39 cellular contexts compared by ENCODE assay signal in genomic region chr3:146306024-146306423, GRCh38. TPM values are rescaled to one million over a fixed set of nuclear protein-coding genes. Genes with fewer than 3 reads are reported as not detected.
"Had no signal": no experiment of that assay in that cellular context is flagged by ENCODE, and none has a peak within 500 bp of the region (broad histone marks: within the 10 kb centered on the region; RNA-seq: fewer than 3 reads in every experiment).

No MANE protein-coding gene starts in this region.

- H3K9me3 Mint-ChIP-seq: activated naive CD4-positive, alpha-beta T cell treated with anti-CD3 and anti-CD28 coated beads, Interleukin-2, amount 10 ng/mL, durations not matched to agents 7 days and 5 days; activated naive CD8-positive, alpha-beta T cell treated with anti-CD3 and anti-CD28 coated beads, Interleukin-2, amount 10 ng/mL, durations not matched to agents 7 days and 5 days; activated naive CD8-positive, alpha-beta T cell treated with anti-CD3 and anti-CD28 coated beads, Interleukin-2, amount 50 U/mL, for 24 hours; activated T-helper 1 cell treated with anti-CD3 and anti-CD28 coated beads, Interleukin-12 subunit alpha, Interleukin-12 subunit beta, Interleukin-2, Interleukin-4 antibody, amounts not matched to agents 30 ng/mL and 10 ng/mL and 1 ng/mL, durations not matched to agents 14 hours and 24 hours and 36 hours; activated T-helper 2 cell treated with anti-CD3 and anti-CD28 coated beads, Interferon-gamma antibody, Interleukin-2, Interleukin-4, amounts not matched to agents 10 μg/mL and 5 μg/mL and 100 μg/mL, durations not matched to agents 14 hours and 24 hours and 36 hours had no signal

- H3K9me3 ChIP-seq: adrenal gland, body of pancreas, breast epithelium had no signal

- ATAC-seq: activated naive CD4-positive, alpha-beta T cell treated with anti-CD3 and anti-CD28 coated beads, Interleukin-2, amount 50 U/mL, for 72 hours; activated naive CD8-positive, alpha-beta T cell treated with anti-CD3 and anti-CD28 coated beads, Interleukin-2, amount 50 U/mL, for 24 hours; activated T-cell treated with anti-CD3 and anti-CD28 coated beads, Interleukin-2, amount 50 U/mL, for 4 hours; activated T-cell treated with anti-CD3 and anti-CD28 coated beads, Interleukin-2, amount 50 U/mL, for 72 hours; activated T-helper 17 cell treated with anti-CD3 and anti-CD28 coated beads, Interleukin-2, amount 50 U/mL, for 72 hours; body of pancreas had no signal

- H3K27ac Mint-ChIP-seq: activated naive CD4-positive, alpha-beta T cell treated with anti-CD3 and anti-CD28 coated beads for 36 hours; activated naive CD4-positive, alpha-beta T cell treated with anti-CD3 and anti-CD28 coated beads, Interleukin-2, amount 10 ng/mL, durations not matched to agents 7 days and 5 days; activated naive CD4-positive, alpha-beta T cell treated with anti-CD3 and anti-CD28 coated beads, Interleukin-2, amount 50 U/mL, for 24 hours; activated naive CD4-positive, alpha-beta T cell treated with anti-CD3 and anti-CD28 coated beads, Interleukin-2, amount 50 U/mL, for 72 hours; activated naive CD8-positive, alpha-beta T cell; activated naive CD8-positive, alpha-beta T cell treated with anti-CD3 and anti-CD28 coated beads for 36 hours; activated naive CD8-positive, alpha-beta T cell treated with anti-CD3 and anti-CD28 coated beads, Interleukin-2, amount 10 ng/mL, durations not matched to agents 7 days and 5 days; activated naive CD8-positive, alpha-beta T cell treated with anti-CD3 and anti-CD28 coated beads, Interleukin-2, amount 50 U/mL, for 24 hours; activated T-cell treated with anti-CD3 and anti-CD28 coated beads, Interleukin-2, amount 50 U/mL, for 24 hours; activated T-cell treated with anti-CD3 and anti-CD28 coated beads, Interleukin-2, amount 50 U/mL, for 72 hours; activated T-helper 1 cell treated with anti-CD3 and anti-CD28 coated beads, Interleukin-12 subunit alpha, Interleukin-12 subunit beta, Interleukin-2, Interleukin-4 antibody, amounts not matched to agents 30 ng/mL and 10 ng/mL and 1 ng/mL, durations not matched to agents 14 hours and 24 hours and 36 hours; activated T-helper 17 cell treated with anti-CD3 and anti-CD28 coated beads, Interleukin-2, amount 50 U/mL, for 72 hours; activated T-helper 2 cell treated with anti-CD3 and anti-CD28 coated beads, Interferon-gamma antibody, Interleukin-2, Interleukin-4, amounts not matched to agents 10 μg/mL and 5 μg/mL and 100 μg/mL, durations not matched to agents 14 hours and 24 hours and 36 hours; brain had no signal

- H3K4me3 Mint-ChIP-seq: activated naive CD4-positive, alpha-beta T cell treated with anti-CD3 and anti-CD28 coated beads for 36 hours; activated naive CD4-positive, alpha-beta T cell treated with anti-CD3 and anti-CD28 coated beads, Interleukin-2, amount 10 ng/mL, durations not matched to agents 7 days and 5 days; activated naive CD4-positive, alpha-beta T cell treated with anti-CD3 and anti-CD28 coated beads, Interleukin-2, amount 50 U/mL, for 24 hours; activated naive CD8-positive, alpha-beta T cell; activated naive CD8-positive, alpha-beta T cell treated with anti-CD3 and anti-CD28 coated beads for 36 hours; activated naive CD8-positive, alpha-beta T cell treated with anti-CD3 and anti-CD28 coated beads, Interleukin-2, amount 10 ng/mL, durations not matched to agents 7 days and 5 days; activated naive CD8-positive, alpha-beta T cell treated with anti-CD3 and anti-CD28 coated beads, Interleukin-2, amount 50 U/mL, for 24 hours; activated T-cell treated with anti-CD3 and anti-CD28 coated beads, Interleukin-2, amount 50 U/mL, for 24 hours; activated T-cell treated with anti-CD3 and anti-CD28 coated beads, Interleukin-2, amount 50 U/mL, for 4 hours; activated T-cell treated with anti-CD3 and anti-CD28 coated beads, Interleukin-2, amount 50 U/mL, for 72 hours; activated T-helper 1 cell treated with anti-CD3 and anti-CD28 coated beads, Interleukin-12 subunit alpha, Interleukin-12 subunit beta, Interleukin-2, Interleukin-4 antibody, amounts not matched to agents 30 ng/mL and 10 ng/mL and 1 ng/mL, durations not matched to agents 14 hours and 24 hours and 36 hours; activated T-helper 17 cell treated with anti-CD3 and anti-CD28 coated beads, Interleukin-2, amount 50 U/mL, for 72 hours; brain; central memory CD8-positive, alpha-beta T cell had no signal

- H3K27me3 Mint-ChIP-seq: activated naive CD4-positive, alpha-beta T cell treated with anti-CD3 and anti-CD28 coated beads, Interleukin-2, amount 10 ng/mL, durations not matched to agents 7 days and 5 days; activated naive CD8-positive, alpha-beta T cell; activated naive CD8-positive, alpha-beta T cell treated with anti-CD3 and anti-CD28 coated beads, Interleukin-2, amount 50 U/mL, for 24 hours; activated T-cell treated with anti-CD3 and anti-CD28 coated beads, Interleukin-2, amount 50 U/mL, for 24 hours; brain; central memory CD8-positive, alpha-beta T cell had no signal

- H3K27ac ChIP-seq: body of pancreas, brain microvascular endothelial cell, breast epithelium, cardiac muscle cell had no signal

- H3K4me1 ChIP-seq: body of pancreas, breast epithelium had no signal

- H3K27me3 ChIP-seq: adrenal gland, ascending aorta, body of pancreas, brain microvascular endothelial cell, breast epithelium, cardiac muscle cell had no signal

- H3K36me3 ChIP-seq: adrenal gland, ascending aorta, brain microvascular endothelial cell, breast epithelium, cardiac muscle cell had no signal

- H3K4me3 ChIP-seq: adrenal gland, ascending aorta, body of pancreas, breast epithelium, cardiac muscle cell had no signal

- H3K4me1 Mint-ChIP-seq: activated naive CD4-positive, alpha-beta T cell treated with anti-CD3 and anti-CD28 coated beads, Interleukin-2, amount 10 ng/mL, durations not matched to agents 7 days and 5 days; activated naive CD4-positive, alpha-beta T cell treated with anti-CD3 and anti-CD28 coated beads, Interleukin-2, amount 50 U/mL, for 24 hours; activated naive CD8-positive, alpha-beta T cell treated with anti-CD3 and anti-CD28 coated beads for 36 hours; activated naive CD8-positive, alpha-beta T cell treated with anti-CD3 and anti-CD28 coated beads, Interleukin-2, amount 10 ng/mL, durations not matched to agents 7 days and 5 days; activated naive CD8-positive, alpha-beta T cell treated with anti-CD3 and anti-CD28 coated beads, Interleukin-2, amount 50 U/mL, for 24 hours; activated T-helper 17 cell treated with anti-CD3 and anti-CD28 coated beads, Interleukin-2, amount 50 U/mL, for 72 hours; brain; central memory CD8-positive, alpha-beta T cell had no signal

- DNase-seq: activated effector memory CD4-positive, alpha-beta T cell treated with anti-CD3 and anti-CD28 coated beads, Interleukin-2, amount 50 U/mL, for 16 hours; activated effector memory CD4-positive, alpha-beta T cell treated with Interleukin-2 at 50 U/mL for 16 hours; activated gamma-delta T cell; activated gamma-delta T cell treated with Interleukin-2 at 50 U/mL for 16 hours; activated naive CD4-positive, alpha-beta T cell; activated naive CD4-positive, alpha-beta T cell treated with anti-CD3 and anti-CD28 coated beads for 36 hours; activated naive CD4-positive, alpha-beta T cell treated with anti-CD3 and anti-CD28 coated beads, Interleukin-2, amount 10 ng/mL, durations not matched to agents 7 days and 5 days; activated naive CD4-positive, alpha-beta T cell treated with anti-CD3 and anti-CD28 coated beads, Interleukin-2, amount 50 U/mL, for 16 hours; activated naive CD4-positive, alpha-beta T cell treated with Interleukin-2 at 50 U/mL for 16 hours; activated naive CD8-positive, alpha-beta T cell treated with anti-CD3 and anti-CD28 coated beads for 36 hours; activated naive CD8-positive, alpha-beta T cell treated with anti-CD3 and anti-CD28 coated beads, Interleukin-2, amount 10 ng/mL, durations not matched to agents 7 days and 5 days; activated naive CD8-positive, alpha-beta T cell treated with anti-CD3 and anti-CD28 coated beads, Interleukin-2, amount 50 U/mL, for 24 hours; activated T-cell treated with anti-CD3 and anti-CD28 coated beads for 4 hours; activated T-cell treated with anti-CD3 and anti-CD28 coated beads, Interleukin-2, amount 50 U/mL, for 1 hour; activated T-cell treated with anti-CD3 and anti-CD28 coated beads, Interleukin-2, amount 50 U/mL, for 24 hours; activated T-cell treated with anti-CD3 and anti-CD28 coated beads, Interleukin-2, amount 50 U/mL, for 4 hours; activated T-cell treated with anti-CD3 and anti-CD28 coated beads, Interleukin-2, amount 50 U/mL, for 48 hours; activated T-cell treated with anti-CD3 and anti-CD28 coated beads, Interleukin-2, amount 50 U/mL, for 72 hours; adrenal gland; amniotic stem cell; amygdala; anterior cingulate cortex; aorta; body of pancreas; brain microvascular endothelial cell; caudate nucleus; central memory CD4-positive, alpha-beta T cell; cerebellar nuclear complex had no signal

RNA-seq across cellular contexts. Expression of gene PLSCR4, which starts 55.1 kb away (rescaled TPM):
- total RNA-seq: activated naive CD4-positive, alpha-beta T cell treated with anti-CD3 and anti-CD28 coated beads for 36 hours; activated naive CD4-positive, alpha-beta T cell treated with anti-CD3 and anti-CD28 coated beads, Interleukin-2, amount 50 U/mL, for 72 hours; activated naive CD8-positive, alpha-beta T cell treated with anti-CD3 and anti-CD28 coated beads for 36 hours; activated naive CD8-positive, alpha-beta T cell treated with anti-CD3 and anti-CD28 coated beads, Interleukin-2, amount 10 ng/mL, durations not matched to agents 7 days and 5 days; activated T-cell treated with anti-CD3 and anti-CD28 coated beads, Interleukin-2, amount 50 U/mL, for 72 hours; activated T-helper 1 cell treated with anti-CD3 and anti-CD28 coated beads, Interleukin-12 subunit alpha, Interleukin-12 subunit beta, Interleukin-2, Interleukin-4 antibody, amounts not matched to agents 30 ng/mL and 10 ng/mL and 1 ng/mL, durations not matched to agents 14 hours and 24 hours and 36 hours; activated T-helper 17 cell treated with anti-CD3 and anti-CD28 coated beads, Interleukin-2, amount 50 U/mL, for 72 hours; activated T-helper 2 cell treated with anti-CD3 and anti-CD28 coated beads, Interferon-gamma antibody, Interleukin-2, Interleukin-4, amounts not matched to agents 10 μg/mL and 5 μg/mL and 100 μg/mL, durations not matched to agents 14 hours and 24 hours and 36 hours had no signal
